ENCODE assay signal across 21 cellular contexts in the genomic region with DNA sequence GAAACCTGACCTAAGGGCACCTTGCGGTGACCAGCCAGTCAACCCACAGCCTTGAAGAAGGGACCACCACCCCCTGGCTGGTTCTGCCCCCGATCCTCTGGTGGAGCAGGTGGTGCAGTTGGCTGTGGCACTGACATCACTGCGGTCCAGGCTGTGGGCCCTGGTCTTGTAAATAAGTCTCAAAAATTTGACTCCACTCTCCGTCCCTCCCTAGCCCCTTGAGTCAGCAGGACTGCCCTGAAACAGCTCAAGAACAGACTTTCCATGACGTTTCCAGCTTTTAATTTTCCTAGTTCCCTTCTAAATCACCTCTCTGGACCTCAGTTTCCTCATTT.
DNase-seq lines count a peak whose midpoint lies in the region; ATAC-seq and TF ChIP-seq lines count a peak whose summit lies in the region.
"Had no signal": no experiment of that assay in that cellular context is flagged by ENCODE, and none has a peak within 500 bp of the region (broad histone marks: within the 10 kb centered on the region; RNA-seq: fewer than 3 reads in every experiment).

No MANE protein-coding gene starts in this region.

- H3K4me1 ChIP-seq in OCI-LY7 (ENCODE audit: insufficient read depth, low read length, poor library complexity, severe bottlenecking): peaks cover 42% of the 10 kb centered on the region
- H3K4me1 ChIP-seq in trophoblast cell (ENCODE audit: control insufficient read depth in 1 of 2, insufficient read depth in 2 of 2, low read length in 2 of 2): peaks cover 5 to 10% of the 10 kb centered on the region in 2 experiments
- H3K4me1 ChIP-seq: Peyer's patch had no signal

- H3K36me3 ChIP-seq in OCI-LY7 (ENCODE audit: insufficient read depth, low read length) (no peaks in the 10 kb centered on the region; the same call in 1 of the 2 replicates), trophoblast cell (ENCODE audit: control insufficient read depth in 1 of 2, insufficient read depth in 2 of 2, low read length in 2 of 2) (no peaks in the 10 kb centered on the region)
- H3K36me3 ChIP-seq: MG63, Peyer's patch had no signal

- no peaks in the 10 kb centered on the region for H4K20me1 ChIP-seq in OCI-LY7 (ENCODE audit: insufficient read depth, low read length)

- no peak overlapping the region for H2BK5ac ChIP-seq in trophoblast cell (ENCODE audit: low read depth, low read length, poor library complexity)

- H3K27ac ChIP-seq in OCI-LY7 (ENCODE audit: low read depth, low read length, poor library complexity, severe bottlenecking) (no peak overlapping the region), trophoblast cell (ENCODE audit: low read depth, low read length) (no peak overlapping the region)
- H3K27ac ChIP-seq: Peyer's patch had no signal

- no peaks in the 10 kb centered on the region for H3K79me2 ChIP-seq in OCI-LY7 (ENCODE audit: insufficient read depth, low read depth, low read length)
- H3K79me2 ChIP-seq in trophoblast cell (ENCODE audit: control insufficient read depth, insufficient read depth, low read length, poor library complexity): no peaks in the 10 kb centered on the region

- H3K27ac Mint-ChIP-seq in T-cell: no peak overlapping the region
- H3K27ac Mint-ChIP-seq: CD4-positive, CD25-positive, alpha-beta regulatory T cell; T-helper 1 cell treated with Interleukin-12 subunit alpha and Interleukin-12 subunit beta and Interleukin-4 antibody, amounts not matched to agents 30 μg/mL and 1 μg/mL, for 36 hours had no signal

- H3K4me3 ChIP-seq in OCI-LY7 (ENCODE audit: low read depth, low read length, poor library complexity, severe bottlenecking): no peak overlapping the region
- H3K4me3 ChIP-seq in trophoblast cell (ENCODE audit: low read depth, low read length): no peak overlapping the region
- H3K4me3 ChIP-seq: MG63, Peyer's patch had no signal

- no peak overlapping the region for H2BK120ac ChIP-seq in trophoblast cell (ENCODE audit: insufficient read depth, low read length, poor library complexity)

- H3K9me2 ChIP-seq in OCI-LY7 (ENCODE audit: insufficient read depth, low read length): no peaks in the 10 kb centered on the region

- no peaks in the 10 kb centered on the region for H3K27me3 Mint-ChIP-seq in T-cell

- H3K18ac ChIP-seq in trophoblast cell (ENCODE audit: low read length): no peak overlapping the region

- no TSS peak for BruUV-seq in OCI-LY7 (replicated peaks; lab: Mats Ljungman, UMichigan)

- peaks cover 3% of the 10 kb centered on the region for H3K79me1 ChIP-seq in trophoblast cell (ENCODE audit: low read length)

- peak; percentile 76 for ATAC-seq in GM18511 (IDR thresholded peaks at IDR 0.05; ENCODE audit: unreplicated experiment)
- ATAC-seq in GM19467 (IDR thresholded peaks at IDR 0.05; ENCODE audit: unreplicated experiment): peak; percentile 48
- no peak for ATAC-seq in T-cell (replicated peaks in 1 of 4)
- ATAC-seq in HG02571 (IDR thresholded peaks at IDR 0.05; ENCODE audit: unreplicated experiment): no peak
- ATAC-seq: SK-N-SH treated with all-trans-retinoic acid at 6 μM for 48 hours had no signal

- DNase-seq in OCI-LY7 (ENCODE audit: low spot score) (no peak), trophoblast cell (no peak), T-cell (no peak), NCI-H526 (lab: John Stamatoyannopoulos, UW) (no peak), nucleus accumbens (lab: John Stamatoyannopoulos, UW) (no peak)
- DNase-seq: CD4-positive, CD25-positive, alpha-beta regulatory T cell; GF-D8; HCEC 1CT; KBM-7; MG63; NCI-H1092 treated with DMSO at 0.1 percent for 48 hours; NCI-H187 treated with DMSO at 0.1 percent for 48 hours; NCI-H446; NCI-H774; SHP77 had no signal

- H4K91ac ChIP-seq in trophoblast cell (ENCODE audit: low read depth, low read length): peak overlapping the region; percentile 12

- H2AFZ ChIP-seq in OCI-LY7 (ENCODE audit: low read length): no peak overlapping the region; the same call in 1 of the 2 replicates
- no peak overlapping the region for H2AFZ ChIP-seq in trophoblast cell (ENCODE audit: insufficient read depth, low read length, poor library complexity)

- H3K9ac ChIP-seq in trophoblast cell (ENCODE audit: low read length): no peak overlapping the region

- H3K4me3 Mint-ChIP-seq in T-cell: no peak overlapping the region
- H3K4me3 Mint-ChIP-seq: CD4-positive, CD25-positive, alpha-beta regulatory T cell; T-helper 1 cell treated with Interleukin-12 subunit alpha and Interleukin-12 subunit beta and Interleukin-4 antibody, amounts not matched to agents 30 μg/mL and 1 μg/mL, for 36 hours had no signal

- H3K4ac ChIP-seq in trophoblast cell (ENCODE audit: low read depth, low read length): no peak overlapping the region

- CTCF ChIA-PET in OCI-LY7 (lab: Charles Lee; ENCODE audit: unreplicated experiment) (interaction anchor here (0.6 to 1.3 kb wide), 2 partner anchors 8 to 36 kb away, joined by 3 to 5 read pairs; no protein-coding TSS in a partner anchor), T-cell (lab: Charles Lee) (no interaction called here)

- H2BK12ac ChIP-seq in trophoblast cell (ENCODE audit: low read length): peak overlapping the region; percentile 11

- no peaks in the 10 kb centered on the region for H3K9me3 Mint-ChIP-seq in T-cell
- H3K9me3 Mint-ChIP-seq: T-helper 1 cell treated with Interleukin-12 subunit alpha and Interleukin-12 subunit beta and Interleukin-4 antibody, amounts not matched to agents 30 μg/mL and 1 μg/mL, for 36 hours had no signal

- no peak overlapping the region for H4K12ac ChIP-seq in trophoblast cell (ENCODE audit: low read depth, low read length)

- intact Hi-C loops in OCI-LY7 (cut with micrococcal nuclease; ENCODE audit: unreplicated experiment): no loop called here

- no peaks in the 10 kb centered on the region for H3K27me3 ChIP-seq in trophoblast cell (ENCODE audit: insufficient read depth, low read length)
- H3K27me3 ChIP-seq: MG63, Peyer's patch had no signal

- peaks cover 0 to 2% (median 0%) of the 10 kb centered on the region in 3 donors for H3K4me1 Mint-ChIP-seq in T-cell

- no peaks in the 10 kb centered on the region for H3K36me3 Mint-ChIP-seq in T-cell
- H3K36me3 Mint-ChIP-seq: CD4-positive, CD25-positive, alpha-beta regulatory T cell had no signal

- H2AK5ac ChIP-seq in trophoblast cell (ENCODE audit: low read length): peak overlapping the region; percentile 88

- H3K4me2 ChIP-seq in OCI-LY7 (ENCODE audit: low read length): peak overlapping the region; percentile 37
- no peak overlapping the region for H3K4me2 ChIP-seq in trophoblast cell (ENCODE audit: low read length)

- POLR2A ChIA-PET in OCI-LY7 (lab: Charles Lee): interaction anchor here (1.2 to 2.0 kb wide), 4 partner anchors 35 to 95 kb away, joined by 3 to 9 read pairs (median 5); no protein-coding TSS in a partner anchor
- POLR2A ChIA-PET in T-cell (lab: Charles Lee): interaction anchor here in 1 of 2 donors (0.7 kb wide), 1 partner anchor 16 kb away, joined by 3 read pairs; no protein-coding TSS in a partner anchor

- H3K14ac ChIP-seq in trophoblast cell (ENCODE audit: low read length): peak overlapping the region; percentile 8

- no CpG with 5 or more reads among the region's 5 CpGs for WGBS in trophoblast cell (ENCODE audit: extremely low coverage, insufficient coverage, insufficient read length)

- no peak for TF ChIP-seq CTCF in OCI-LY7 (conservative IDR thresholded peaks at IDR 0.05; ENCODE audit: low read length)

- no peak overlapping the region for H4K8ac ChIP-seq in trophoblast cell (ENCODE audit: low read depth, low read length)

- H3K9me3 ChIP-seq in OCI-LY7 (ENCODE audit: low read length) (peaks cover 8% of the 10 kb centered on the region; the same call in 1 of the 2 replicates), trophoblast cell (ENCODE audit: insufficient read depth, low read depth, low read length) (no peaks in the 10 kb centered on the region)
- H3K9me3 ChIP-seq: MG63, Peyer's patch had no signal

- no peak overlapping the region for H3K23ac ChIP-seq in trophoblast cell (ENCODE audit: low read length)

Comparison
In these comparisons a context has a peak if more than half of its experiments do, and no peak if none do; other contexts are left out.
1. ATAC-seq: peak in GM18511 (single experiment) and GM19467 (single experiment); none in T-cell (0 of 4) and HG02571 (single experiment).